8 cellular contexts compared by ENCODE assay signal in the genomic region with DNA sequence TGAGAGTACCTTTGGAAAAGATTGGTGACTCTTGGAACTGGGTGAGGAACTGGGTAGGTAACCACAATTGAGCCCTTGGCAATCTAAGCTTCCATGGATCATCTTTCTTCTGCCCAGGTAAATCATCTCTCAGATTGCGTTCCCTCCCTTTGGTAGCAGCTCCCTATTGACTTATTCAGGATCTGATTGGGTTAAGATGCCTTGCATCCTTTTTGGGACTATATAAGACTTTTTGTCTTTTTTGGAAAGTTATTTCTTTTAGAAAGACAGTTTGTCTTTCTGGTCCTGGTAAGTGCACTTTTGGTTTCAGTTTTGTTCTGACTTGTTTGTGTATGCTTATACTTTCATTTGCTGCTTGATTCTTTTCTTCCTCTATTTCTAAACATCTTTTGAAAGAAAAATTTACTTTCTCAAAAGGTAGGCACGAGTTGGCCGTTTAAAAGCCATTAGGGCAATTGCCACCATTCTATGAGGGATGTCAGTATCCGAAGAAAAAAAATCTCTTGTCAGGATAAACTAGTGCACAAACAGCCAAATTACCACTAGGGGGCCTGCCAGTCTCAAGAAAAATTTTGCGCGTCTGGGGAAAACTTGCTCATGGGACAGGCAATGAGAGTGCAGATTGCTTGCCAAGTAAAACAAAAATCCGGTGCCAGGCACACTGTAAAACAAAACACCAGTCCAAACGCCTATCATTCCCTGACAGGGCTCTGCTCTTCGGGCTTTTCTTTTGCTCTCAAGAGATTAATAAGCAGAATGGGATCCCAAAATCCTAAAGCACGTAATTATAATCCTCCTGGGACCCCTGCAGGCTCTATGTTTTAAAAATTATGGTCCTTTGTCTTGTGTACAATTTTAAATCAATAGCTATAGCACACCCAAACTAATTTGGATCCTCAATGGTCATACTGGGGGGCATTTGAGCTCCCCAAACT. TPM values are rescaled to one million over a fixed set of nuclear protein-coding genes. Genes with fewer than 3 reads are reported as not detected.
A peak's percentile ranks its signal among the peaks of the same experiment; 100 is the strongest.
DNase-seq lines count a peak whose midpoint lies in the region; ATAC-seq, FAIRE-seq and TF ChIP-seq lines count a peak whose summit lies in the region.

No MANE protein-coding gene starts in this region.

- intact Hi-C loops in posterior vena cava (cut with DNase I): loop anchor here (10.0 kb wide), 2 partner anchors 340 to 350 kb away; no protein-coding TSS in a partner anchor

- peak overlapping the region; percentile 28 for H3K4me3 ChIP-seq in brain microvascular endothelial cell (ENCODE audit: low read depth, low read length)

- H3K27ac ChIP-seq in brain microvascular endothelial cell: no peak overlapping the region

- TF ChIP-seq CTCF in GM13977 (IDR thresholded peaks at IDR 0.05; ENCODE audit: extremely low read depth, insufficient read depth, missing control alignments): peak; percentile 76
- TF ChIP-seq CTCF in brain microvascular endothelial cell (IDR thresholded peaks at IDR 0.05; ENCODE audit: low read depth, low read length, missing control alignments): peak; percentile 86

- H3K27me3 Mint-ChIP-seq in immature natural killer cell (ENCODE audit: low read depth in 3 of 3): peaks cover 8 to 12% (median 10%) of the 10 kb centered on the region in 3 donors

- peak; percentile 62 for FAIRE-seq in TTC549 (lab: Jason Lieb, UNC)

- H3K27ac Mint-ChIP-seq in immature natural killer cell: peak overlapping the region; percentile 80 to 92 (median 88)

- peak overlapping the region; percentile 90 to 97 (median 92) for H3K4me3 Mint-ChIP-seq in immature natural killer cell

- peaks cover 0 to 3% (median 0%) of the 10 kb centered on the region in 6 donors for H3K9me3 Mint-ChIP-seq in immature natural killer cell

- in situ Hi-C loops in GM13977 (cut with MboI; ENCODE audit: low pct_unique_long_range_greater_than_20kb, low sequenced_read_pairs, unreplicated experiment): loop anchor here (10.0 to 25.0 kb wide), 2 partner anchors 350 to 897 kb away; a partner anchor contains a TSS
- in situ Hi-C loops in brain microvascular endothelial cell (cut with HindIII; ENCODE audit: low pct_ligation_motif_present, low sequenced_read_pairs): no loop called here

- peaks cover 10% of the 10 kb centered on the region in 2 donors for H3K4me1 Mint-ChIP-seq in immature natural killer cell

- DNase-seq in GM13977 (ENCODE audit: low spot score) (peak; percentile 62), NCI-H2107 (lab: John Stamatoyannopoulos, UW) (peak; percentile 21), brain microvascular endothelial cell (peak; percentile 89), immature natural killer cell (peak; percentile 60 to 72 (median 69)), smooth muscle cell of the brain vasculature (ENCODE audit: low read depth, low spot score) (peak; percentile 76), posterior vena cava (ENCODE audit: low spot score) (no peak)

- no peaks in the 10 kb centered on the region for H3K36me3 Mint-ChIP-seq in immature natural killer cell

- ATAC-seq in HG02970 (IDR thresholded peaks at IDR 0.05; ENCODE audit: low FRiP score, unreplicated experiment): peak; percentile 83

- H3K36me3 ChIP-seq in brain microvascular endothelial cell (replicated peaks): no peaks in the 10 kb centered on the region

- peaks cover 5% of the 10 kb centered on the region for H3K27me3 ChIP-seq in brain microvascular endothelial cell (replicated peaks)

RNA-seq across cellular contexts. Expression of a gene that starts 12.8 kb away (rescaled TPM):
- not detected for polyA plus RNA-seq in immature natural killer cell
- not detected for total RNA-seq in posterior vena cava

RNA-seq across cellular contexts. Expression of a gene that starts 45.7 kb away (rescaled TPM):
- not detected for polyA plus RNA-seq in immature natural killer cell
- not detected for total RNA-seq in posterior vena cava

RNA-seq across cellular contexts. Expression of a gene that starts 54.0 kb away (rescaled TPM):
- polyA plus RNA-seq in immature natural killer cell: not detected
- total RNA-seq in posterior vena cava: not detected
